Comparison of ENCODE assay signal across 8 cellular contexts in the genomic region with DNA sequence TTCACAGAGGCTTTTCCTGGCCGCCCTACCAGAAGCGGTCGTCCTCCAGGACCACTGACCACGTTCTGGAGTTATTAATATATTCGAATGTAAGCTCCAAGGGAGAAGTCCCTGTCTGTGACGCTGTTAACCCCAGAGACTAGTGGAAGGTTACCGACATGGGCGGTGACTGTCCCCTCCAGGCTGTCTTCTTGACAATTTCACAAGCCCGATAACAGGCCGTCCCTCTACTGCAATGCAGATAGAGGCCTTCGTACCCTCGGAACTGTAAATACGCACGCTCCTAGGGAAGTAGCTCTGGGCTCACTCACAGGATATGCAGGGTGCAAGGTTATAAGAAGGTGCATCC. TPM values are rescaled to one million over a fixed set of nuclear protein-coding genes. Genes with fewer than 3 reads are reported as not detected.
A peak's percentile ranks its signal among the peaks of the same experiment; 100 is the strongest.
DNase-seq lines count a peak whose midpoint lies in the region; ATAC-seq and TF ChIP-seq lines count a peak whose summit lies in the region.

No MANE protein-coding gene starts in this region.

- H3K9ac ChIP-seq in mesenchymal stem cell (ENCODE audit: low read length): peak overlapping the region; percentile 99

- peak overlapping the region; percentile 78 for H3K4me3 ChIP-seq in ectodermal cell (ENCODE audit: insufficient read depth, low read depth, low read length)
- peak overlapping the region; percentile 70 to 85 for H3K4me3 ChIP-seq in mesenchymal stem cell (ENCODE audit: insufficient read depth in 1 of 2, low read depth in 1 of 2, low read length in 2 of 2)

- peak overlapping the region; percentile 84 for H2AFZ ChIP-seq in mesenchymal stem cell (ENCODE audit: low read depth, low read length)

- no peak overlapping the region for H2AK5ac ChIP-seq in mesenchymal stem cell (ENCODE audit: low read length, severe bottlenecking)

- H4K91ac ChIP-seq in mesenchymal stem cell (ENCODE audit: low read length): no peak overlapping the region

- DNase-seq in activated gamma-delta T cell treated with Interleukin-2 at 50 U/mL for 16 hours: peak; percentile 43
- DNase-seq in activated gamma-delta T cell (lab: John Stamatoyannopoulos, UW): no peak
- peak; percentile 82 for DNase-seq in NCI-H2029 treated with DMSO at 0.1 percent for 48 hours (lab: John Stamatoyannopoulos, UW)
- DNase-seq in mesenchymal stem cell: peak; percentile 84
- peak in 4 of 6 experiments; percentile 29 to 83 (median 70) for DNase-seq in stimulated activated naive CD4-positive, alpha-beta T cell (lab: John Stamatoyannopoulos, UW)

- no peak overlapping the region for H2BK15ac ChIP-seq in mesenchymal stem cell (ENCODE audit: low read depth, poor library complexity, severe bottlenecking)

- 3% methylated on average over 14 of the region's 14 CpGs for WGBS in ectodermal cell, 2 experiments
- 2% methylated on average over 14 of the region's 14 CpGs for WGBS in mesenchymal stem cell

- peak overlapping the region; percentile 64 for H2BK120ac ChIP-seq in mesenchymal stem cell (ENCODE audit: low read depth, low read length)

- peak overlapping the region; percentile 75 for H2BK5ac ChIP-seq in mesenchymal stem cell (ENCODE audit: low read depth, low read length, poor library complexity, severe bottlenecking)

- no peak overlapping the region for H3K23ac ChIP-seq in mesenchymal stem cell (ENCODE audit: low read length in 2 of 2)

- H3K18ac ChIP-seq in mesenchymal stem cell (ENCODE audit: low read depth in 1 of 2, low read length in 2 of 2): peak overlapping the region; percentile 1 to 93

- peak overlapping the region; percentile 90 for H3K27ac ChIP-seq in VCaP
- H3K27ac ChIP-seq in ectodermal cell (ENCODE audit: insufficient read depth, low read depth, low read length, poor library complexity, severe bottlenecking): peak overlapping the region; percentile 67
- H3K27ac ChIP-seq in mesenchymal stem cell (ENCODE audit: low read length, poor library complexity, severe bottlenecking): peak overlapping the region; percentile 93

- H3K4ac ChIP-seq in mesenchymal stem cell (ENCODE audit: low read depth in 1 of 2, low read length in 2 of 2): no peak overlapping the region

- peaks cover 12% of the 10 kb centered on the region for H3K79me1 ChIP-seq in mesenchymal stem cell (replicated peaks; ENCODE audit: low read length, poor library complexity, severe bottlenecking)

- H4K8ac ChIP-seq in mesenchymal stem cell (ENCODE audit: low read length): peak overlapping the region; percentile 70

- H3K27me3 ChIP-seq in ectodermal cell (ENCODE audit: control insufficient read depth, insufficient read depth, low read length, poor library complexity, severe bottlenecking) (no peaks in the 10 kb centered on the region), mesenchymal stem cell (ENCODE audit: control insufficient read depth in 1 of 2, insufficient read depth in 1 of 2, low read length in 2 of 2) (no peaks in the 10 kb centered on the region)

- no peak for TF ChIP-seq CTCF in VCaP (conservative IDR thresholded peaks at IDR 0.05)

- peaks cover 3% of the 10 kb centered on the region for H3K36me3 ChIP-seq in ectodermal cell (ENCODE audit: control insufficient read depth, insufficient read depth, low read length)
- H3K36me3 ChIP-seq in mesenchymal stem cell (ENCODE audit: control insufficient read depth in 1 of 2, insufficient read depth in 2 of 2, low read depth in 1 of 2, low read length in 2 of 2): peaks cover 0 to 10% of the 10 kb centered on the region in 2 experiments

- peak; percentile 60 for ATAC-seq in HG02938 (IDR thresholded peaks at IDR 0.05; ENCODE audit: unreplicated experiment)

- H2BK12ac ChIP-seq in mesenchymal stem cell (ENCODE audit: low read length in 2 of 2): no peak overlapping the region

- H3K4me1 ChIP-seq in ectodermal cell (ENCODE audit: control insufficient read depth, insufficient read depth, low read length): no peaks in the 10 kb centered on the region
- H3K4me1 ChIP-seq in mesenchymal stem cell (ENCODE audit: control insufficient read depth, insufficient read depth, low read depth, low read length): peaks cover 4% of the 10 kb centered on the region

- H3K14ac ChIP-seq in mesenchymal stem cell (ENCODE audit: low read length in 2 of 2): no peak overlapping the region

- peak overlapping the region; percentile 58 for H3K4me2 ChIP-seq in mesenchymal stem cell (ENCODE audit: low read length, poor library complexity, severe bottlenecking)

- H3K9me3 ChIP-seq in ectodermal cell (ENCODE audit: control insufficient read depth, low read length) (no peaks in the 10 kb centered on the region), mesenchymal stem cell (ENCODE audit: control insufficient read depth, low read length) (peaks cover 2% of the 10 kb centered on the region)

RNA-seq across cellular contexts. Expression of a gene that starts 0.6 kb away (rescaled TPM):
- polyA plus RNA-seq in ectodermal cell (2013, experiment 1 of 4): 14.2 TPM
- 16.0 TPM for polyA plus RNA-seq in ectodermal cell (2013, experiment 2 of 4)
- polyA plus RNA-seq in ectodermal cell (2013, experiment 3 of 4): 16.7 TPM
- 15.4 TPM for polyA plus RNA-seq in ectodermal cell (2013, experiment 4 of 4)
- 14.9 TPM for polyA plus RNA-seq in mesenchymal stem cell (2013, experiment 1 of 2)
- 17.0 TPM for polyA plus RNA-seq in mesenchymal stem cell (2013, experiment 2 of 2)
